Comparison of ENCODE assay signal across 8 cellular contexts in the genomic region with DNA sequence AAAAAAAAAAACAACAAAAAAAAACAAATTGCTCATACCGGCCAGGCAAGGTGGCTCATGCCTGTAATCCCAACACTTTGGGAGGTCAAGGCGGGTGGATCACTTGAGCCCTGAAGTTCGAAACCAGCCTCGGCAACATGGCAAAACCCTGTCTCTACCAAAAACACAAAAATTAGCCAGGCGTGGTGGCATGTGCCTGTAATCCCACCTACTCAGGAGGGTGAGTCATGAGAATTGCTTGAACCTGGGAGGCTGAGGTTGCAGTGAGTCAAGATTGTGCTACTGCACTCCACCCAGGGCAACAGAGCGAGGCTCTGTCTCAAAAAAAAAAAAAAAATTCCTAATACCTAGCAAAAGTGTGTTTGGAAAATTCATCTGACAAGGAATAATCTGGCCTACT. TPM values are rescaled to one million over a fixed set of nuclear protein-coding genes. Genes with fewer than 3 reads are reported as not detected.
DNase-seq lines count a peak whose midpoint lies in the region; ATAC-seq and TF ChIP-seq lines count a peak whose summit lies in the region.
"Not testable (repeated sequence)": the region's sequence is repeated elsewhere in the genome, so short reads cannot be mapped to it uniquely, and the experiment has no call there.

No MANE protein-coding gene starts in this region.

- peaks cover 43% of the 10 kb centered on the region for H3K4me1 Mint-ChIP-seq in activated CD4-positive, alpha-beta memory T cell treated with anti-CD3 and anti-CD28 coated beads for 36 hours (ENCODE audit: low read depth)
- H3K4me1 Mint-ChIP-seq in activated naive CD4-positive, alpha-beta T cell treated with anti-CD3 and anti-CD28 coated beads, Interleukin-2, amount 50 U/mL, for 24 hours: peaks cover 54% of the 10 kb centered on the region
- H3K4me1 Mint-ChIP-seq in stimulated activated naive CD8-positive, alpha-beta T cell treated with anti-CD3 and anti-CD28 coated beads, Interleukin-15, amount 100 ng/mL, for 72 hours: peaks cover 40% of the 10 kb centered on the region

- H3K9ac ChIP-seq in HCT116 (ENCODE audit: low read length): peak overlapping the region; percentile 50

- not testable (repeated sequence) for H2AFZ ChIP-seq in HCT116 (ENCODE audit: low read depth, low read length, poor library complexity, severe bottlenecking)

- peaks cover 16 to 18% of the 10 kb centered on the region in 2 experiments for H3K36me3 ChIP-seq in HCT116 (ENCODE audit: control insufficient read depth in 1 of 2, insufficient read depth in 2 of 2, low read length in 2 of 2)

- not testable (repeated sequence) for TF ChIP-seq RAD21 in HCT116 (IDR thresholded peaks at IDR 0.05; ENCODE audit: low read depth)

- TF ChIP-seq POLR2A in HCT116 (IDR thresholded peaks at IDR 0.05; ENCODE audit: borderline replicate concordance, extremely low read depth, insufficient read depth, insufficient read length): not testable (repeated sequence)

- ATAC-seq in HCT116: peak; percentile 28; the same call in 1 of the 2 replicates
- ATAC-seq in stimulated activated naive CD8-positive, alpha-beta T cell treated with anti-CD3 and anti-CD28 coated beads, Interleukin-15, amount 100 ng/mL, for 72 hours: not testable (repeated sequence)

- not testable (repeated sequence) for H3K9me2 ChIP-seq in HCT116 (ENCODE audit: insufficient read depth)

- H3K9me3 ChIP-seq in HCT116 (ENCODE audit: control insufficient read depth in 1 of 2, insufficient read depth in 1 of 2, low read depth in 1 of 2, low read length in 2 of 2): not testable (repeated sequence)

- TF ChIP-seq CTCF in HCT116 (IDR thresholded peaks at IDR 0.05 in 2 of 3, conservative IDR thresholded peaks at IDR 0.05 in 1 of 3; ENCODE audit: borderline replicate concordance in 1 of 3, insufficient read depth in 1 of 3, low read depth in 2 of 3, low read length in 2 of 3); choroid plexus epithelial cell (conservative IDR thresholded peaks at IDR 0.05; ENCODE audit: low read depth, low read length): not testable (repeated sequence)

- RAD21 ChIA-PET in HCT116 (lab: Charles Lee; ENCODE audit: low non-redundant PET in 1 of 2, low total read pairs in 2 of 2, uncharacterized antibody in 2 of 2, unreplicated experiment in 2 of 2): not testable (repeated sequence)

- H3K36me3 Mint-ChIP-seq in activated CD4-positive, alpha-beta memory T cell treated with anti-CD3 and anti-CD28 coated beads for 36 hours: peaks cover 18% of the 10 kb centered on the region
- peaks cover 13% of the 10 kb centered on the region for H3K36me3 Mint-ChIP-seq in activated naive CD4-positive, alpha-beta T cell treated with anti-CD3 and anti-CD28 coated beads, Interleukin-2, amount 50 U/mL, for 24 hours

- CTCF ChIA-PET in HCT116 (lab: Charles Lee); activated CD4-positive, alpha-beta memory T cell treated with anti-CD3 and anti-CD28 coated beads for 36 hours (lab: Charles Lee): not testable (repeated sequence)

- not testable (repeated sequence) for H3K9me3 Mint-ChIP-seq in activated CD4-positive, alpha-beta memory T cell treated with anti-CD3 and anti-CD28 coated beads for 36 hours; activated naive CD4-positive, alpha-beta T cell treated with anti-CD3 and anti-CD28 coated beads, Interleukin-2, amount 50 U/mL, for 24 hours; stimulated activated naive CD8-positive, alpha-beta T cell treated with anti-CD3 and anti-CD28 coated beads, Interleukin-15, amount 100 ng/mL, for 72 hours

- H3K27me3 Mint-ChIP-seq in activated CD4-positive, alpha-beta memory T cell treated with anti-CD3 and anti-CD28 coated beads for 36 hours; activated naive CD4-positive, alpha-beta T cell treated with anti-CD3 and anti-CD28 coated beads, Interleukin-2, amount 50 U/mL, for 24 hours; stimulated activated naive CD8-positive, alpha-beta T cell treated with anti-CD3 and anti-CD28 coated beads, Interleukin-15, amount 100 ng/mL, for 72 hours: not testable (repeated sequence)

- intact Hi-C loops in HCT116 (cut with micrococcal nuclease); activated CD4-positive, alpha-beta memory T cell treated with anti-CD3 and anti-CD28 coated beads for 36 hours (cut with micrococcal nuclease): not testable (repeated sequence)

- H3K79me2 ChIP-seq in HCT116 (ENCODE audit: insufficient read depth, low read length): peaks cover 71% of the 10 kb centered on the region

- peak overlapping the region; percentile 71 for H3K27ac Mint-ChIP-seq in activated CD4-positive, alpha-beta memory T cell treated with anti-CD3 and anti-CD28 coated beads for 36 hours
- peak overlapping the region; percentile 91 for H3K27ac Mint-ChIP-seq in activated naive CD4-positive, alpha-beta T cell treated with anti-CD3 and anti-CD28 coated beads, Interleukin-2, amount 50 U/mL, for 24 hours
- peak overlapping the region; percentile 32 to 92 for H3K27ac Mint-ChIP-seq in stimulated activated naive CD8-positive, alpha-beta T cell treated with anti-CD3 and anti-CD28 coated beads, Interleukin-15, amount 100 ng/mL, for 72 hours

- peak overlapping the region; percentile 38; the same call in 1 of the 2 replicates for H3K27ac ChIP-seq in HCT116 (ENCODE audit: low read depth, low read length)

- peaks cover 11 to 28% of the 10 kb centered on the region in 2 experiments for H3K4me1 ChIP-seq in HCT116 (ENCODE audit: control insufficient read depth in 1 of 2, insufficient read depth in 2 of 2, low read length in 2 of 2)

- H3K27me3 ChIP-seq in HCT116 (ENCODE audit: insufficient read depth, low read length): not testable (repeated sequence)

- not testable (repeated sequence) for BruUV-seq in HCT116 (replicated peaks; lab: Mats Ljungman, UMichigan)

- DNase-seq in HCT116 (ENCODE audit: low read depth, low spot score): peak; percentile 54
- peak; percentile 42 for DNase-seq in RPMI7951 (ENCODE audit: low read depth)
- DNase-seq in activated CD4-positive, alpha-beta memory T cell treated with anti-CD3 and anti-CD28 coated beads for 36 hours: peak; percentile 50
- peak; percentile 48 for DNase-seq in choroid plexus epithelial cell (ENCODE audit: low read depth)
- peak; percentile 61 for DNase-seq in iris pigment epithelial cell (ENCODE audit: low read depth)
- peak; percentile 44 for DNase-seq in stimulated activated CD4-positive, alpha-beta T cell treated with anti-CD3 and anti-CD28 coated beads, Interleukin-15, amount 100 ng/mL, for 24 hours
- peak; percentile 6 to 20 for DNase-seq in stimulated activated naive CD8-positive, alpha-beta T cell treated with anti-CD3 and anti-CD28 coated beads, Interleukin-15, amount 100 ng/mL, for 72 hours

- peak overlapping the region; percentile 64 for H3K4me2 ChIP-seq in HCT116 (ENCODE audit: low read length)

- not testable (repeated sequence) for H4K20me1 ChIP-seq in HCT116 (ENCODE audit: insufficient read depth)

- H3K4me3 ChIP-seq in HCT116 (replicated peaks in 1 of 2; ENCODE audit: low read depth in 1 of 2, low read length in 2 of 2): peak overlapping the region in 1 of 2 experiments; percentile 19; a peak in 2 of 4 replicates
- H3K4me3 ChIP-seq in choroid plexus epithelial cell (ENCODE audit: low read depth, low read length): not testable (repeated sequence)

- not testable (repeated sequence) for H3K4me3 Mint-ChIP-seq in activated CD4-positive, alpha-beta memory T cell treated with anti-CD3 and anti-CD28 coated beads for 36 hours
- H3K4me3 Mint-ChIP-seq in activated naive CD4-positive, alpha-beta T cell treated with anti-CD3 and anti-CD28 coated beads, Interleukin-2, amount 50 U/mL, for 24 hours: peak overlapping the region; percentile 65
- H3K4me3 Mint-ChIP-seq in stimulated activated naive CD8-positive, alpha-beta T cell treated with anti-CD3 and anti-CD28 coated beads, Interleukin-15, amount 100 ng/mL, for 72 hours: peak overlapping the region in 1 of 2 donors; percentile 26

- POLR2A ChIA-PET in HCT116 (lab: Charles Lee); activated CD4-positive, alpha-beta memory T cell treated with anti-CD3 and anti-CD28 coated beads for 36 hours (lab: Charles Lee): not testable (repeated sequence)

TF ChIP-seq in HCT116, 20 proteins besides CTCF, POLR2A, EP300 and RAD21:
- TF ChIP-seq EGR1 (IDR thresholded peaks at IDR 0.05; ENCODE audit: low read depth) (0 out of 2 replicates have a peak, but pooled peaks have one; percentile 32), FOSL1 (IDR thresholded peaks at IDR 0.05; ENCODE audit: low read depth) (peak; percentile 54), JUND (IDR thresholded peaks at IDR 0.05) (peak; percentile 44; the same call in 1 of the 2 replicates)
- TF ChIP-seq, protein P1, sequence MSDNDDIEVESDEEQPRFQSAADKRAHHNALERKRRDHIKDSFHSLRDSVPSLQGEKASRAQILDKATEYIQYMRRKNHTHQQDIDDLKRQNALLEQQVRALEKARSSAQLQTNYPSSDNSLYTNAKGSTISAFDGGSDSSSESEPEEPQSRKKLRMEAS (IDR thresholded peaks at IDR 0.05): peak; percentile 72
TF ChIP-seq in HCT116: peak in this region for 4; not testable (repeated sequence) for 16.

RNA-seq across cellular contexts. Expression of a gene that starts 4.5 kb away (rescaled TPM):
- 8.7 TPM for total RNA-seq in HCT116 (2021; ENCODE audit: unreplicated experiment)
- polyA plus RNA-seq in HCT116 (2012): 1.1 and 1.4 TPM in 2 replicates
- total RNA-seq in RPMI7951 (2014; rRNA removed; shearing (Covaris generic)): 20.6 and 23.1 TPM in 2 replicates
- 10 to 100 TPM; 26.7 to 29.1 TPM for total RNA-seq in activated CD4-positive, alpha-beta memory T cell treated with anti-CD3 and anti-CD28 coated beads for 36 hours

RNA-seq across cellular contexts. Expression of a gene that starts 31.0 kb away (rescaled TPM):
- total RNA-seq in HCT116 (2021; ENCODE audit: unreplicated experiment): 24.5 TPM
- 14.8 and 15.8 TPM in 2 replicates for polyA plus RNA-seq in HCT116 (2012)
- total RNA-seq in RPMI7951 (2014; rRNA removed; shearing (Covaris generic)): 26.1 and 32.3 TPM in 2 replicates
- total RNA-seq in activated CD4-positive, alpha-beta memory T cell treated with anti-CD3 and anti-CD28 coated beads for 36 hours: 10 to 100 TPM; 14.4 to 16.2 TPM

RNA-seq across cellular contexts. Expression of a gene that starts 36.3 kb away (rescaled TPM):
- total RNA-seq in HCT116 (2021; ENCODE audit: unreplicated experiment): 35.9 TPM
- polyA plus RNA-seq in HCT116 (2012): 12.6 and 19.0 TPM in 2 replicates
- 42.7 and 61.0 TPM in 2 replicates for total RNA-seq in RPMI7951 (2014; rRNA removed; shearing (Covaris generic))
- total RNA-seq in activated CD4-positive, alpha-beta memory T cell treated with anti-CD3 and anti-CD28 coated beads for 36 hours: 10 to 100 TPM; 39.3 to 42.1 TPM
